In the genomic region with DNA sequence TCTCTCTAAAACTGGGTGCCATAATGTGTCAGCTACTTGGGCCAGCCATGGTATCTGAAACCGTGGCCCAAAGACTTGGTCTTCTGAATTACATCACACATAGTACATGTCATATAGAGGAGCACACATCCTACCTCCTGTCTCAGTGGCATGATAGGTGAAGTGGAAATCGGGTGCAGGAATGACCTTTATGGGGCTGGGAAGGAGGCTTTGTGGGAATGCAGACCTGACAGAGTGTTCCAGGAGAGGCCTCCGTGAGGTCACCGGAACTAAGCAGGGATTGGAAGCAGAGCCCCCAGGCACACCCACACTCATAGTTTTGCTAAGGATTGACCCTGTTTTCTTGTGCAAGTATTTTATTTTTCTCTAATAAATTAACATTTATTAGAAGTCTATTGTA, we compare ENCODE assay signal across 19 cellular contexts.
A peak's percentile ranks its signal among the peaks of the same experiment; 100 is the strongest.
DNase-seq lines count a peak whose midpoint lies in the region; ATAC-seq and TF ChIP-seq lines count a peak whose summit lies in the region.
"Had no signal": no experiment of that assay in that cellular context is flagged by ENCODE, and none has a peak within 500 bp of the region (broad histone marks: within the 10 kb centered on the region; RNA-seq: fewer than 3 reads in every experiment).

No MANE protein-coding gene starts in this region.

- H2BK120ac ChIP-seq in H9 (ENCODE audit: low read depth, low read length, poor library complexity, severe bottlenecking) = no peak overlapping the region

- POLR2A ChIA-PET in CD4-positive, alpha-beta memory T cell (lab: Charles Lee; ENCODE audit: partially characterized antibody) = no interaction called here

- H3K4me3 Mint-ChIP-seq in H9 (no peak overlapping the region), progenitor cell of endocrine pancreas (ENCODE audit: low read depth) (no peak overlapping the region)
- H3K4me3 Mint-ChIP-seq in CD4-positive, alpha-beta memory T cell = no peak overlapping the region
- H3K4me3 Mint-ChIP-seq: B cell; CD8-positive, alpha-beta memory T cell; IgD-negative memory B cell had no signal

- WGBS in H9 (ENCODE audit: extremely low coverage, insufficient read length, low lambda C conversion rate) = no CpG with 5 or more reads among the region's 4 CpGs

- H3K79me2 ChIP-seq in H9 (ENCODE audit: insufficient read depth, low read length) = no peaks in the 10 kb centered on the region

- H3K18ac ChIP-seq in H9 (ENCODE audit: insufficient read length, low read depth, low read length) = no peak overlapping the region

- H2AFZ ChIP-seq in H9 (ENCODE audit: low read length) = no peak overlapping the region

- no peak overlapping the region for H3K4me3 ChIP-seq in vagina
- H3K4me3 ChIP-seq in CD4-positive, alpha-beta memory T cell (ENCODE audit: low read length in 2 of 2) = no peak overlapping the region
- H3K4me3 ChIP-seq: BLaER1 treated with 17β-estradiol and CSF1 and Interleukin-3, amounts not matched to agents 10 nM and 100 nM; GM12878 had no signal

- H3K79me1 ChIP-seq in H9 (ENCODE audit: insufficient read depth, low read depth, low read length, poor library complexity, severe bottlenecking) = no peaks in the 10 kb centered on the region

- peaks cover 23 to 33% of the 10 kb centered on the region in 2 experiments for H3K4me1 Mint-ChIP-seq in H9
- H3K4me1 Mint-ChIP-seq in progenitor cell of endocrine pancreas (ENCODE audit: low read depth) = peaks cover 1% of the 10 kb centered on the region
- peaks cover 0 to 3% (median 0%) of the 10 kb centered on the region in 4 donors for H3K4me1 Mint-ChIP-seq in CD4-positive, alpha-beta memory T cell
- H3K4me1 Mint-ChIP-seq: B cell; CD8-positive, alpha-beta memory T cell; IgD-negative memory B cell had no signal

- H3K27me3 Mint-ChIP-seq in H9 (ENCODE audit: low read depth) (peaks cover 10% of the 10 kb centered on the region), progenitor cell of endocrine pancreas (peaks cover 47% of the 10 kb centered on the region)
- peaks cover 6 to 8% of the 10 kb centered on the region in 2 donors for H3K27me3 Mint-ChIP-seq in CD4-positive, alpha-beta memory T cell

- H2BK12ac ChIP-seq in H9 (ENCODE audit: insufficient read length, low read depth, low read length) = no peak overlapping the region

- no peak overlapping the region for H4K5ac ChIP-seq in H9 (ENCODE audit: insufficient read length, low read depth, low read length)

- no peaks in the 10 kb centered on the region for H3K36me3 ChIP-seq in vagina
- H3K36me3 ChIP-seq in CD4-positive, alpha-beta memory T cell (ENCODE audit: insufficient read depth, low read length) = no peaks in the 10 kb centered on the region
- H3K36me3 ChIP-seq: BLaER1 treated with 17β-estradiol and CSF1 and Interleukin-3, amounts not matched to agents 10 nM and 100 nM had no signal

- H3K4me1 ChIP-seq in H9 (ENCODE audit: insufficient read depth, low read length) (no peaks in the 10 kb centered on the region), vagina (peaks cover 11% of the 10 kb centered on the region)
- H3K4me1 ChIP-seq in CD4-positive, alpha-beta memory T cell (ENCODE audit: insufficient read depth, low read length) = no peaks in the 10 kb centered on the region
- H3K4me1 ChIP-seq: BLaER1 treated with 17β-estradiol and CSF1 and Interleukin-3, amounts not matched to agents 10 nM and 100 nM had no signal

- intact Hi-C loops in vagina (cut with DNase I) = no loop called here
- intact Hi-C loops in CD4-positive, alpha-beta memory T cell (cut with micrococcal nuclease) = no loop called here

- DNase-seq in H9 (peak; percentile 15), ecto neural progenitor cell (ENCODE audit: low spot score) (peak; percentile 20), progenitor cell of endocrine pancreas (ENCODE audit: low spot score, unreplicated experiment) (peak; percentile 3), vagina (ENCODE audit: extremely low spot score in 2 of 2) (peak; percentile 52 to 60)
- no peak for DNase-seq in CD4-positive, alpha-beta memory T cell
- DNase-seq: CD8-positive, alpha-beta memory T cell; COR-L47; DMS 273 treated with DMSO at 0.1 percent for 48 hours; DMS53; DND-41; EL; GOT3; H7 had no signal

- CTCF ChIA-PET in CD4-positive, alpha-beta memory T cell (lab: Charles Lee; ENCODE audit: partially characterized antibody) = no interaction called here

- H3K56ac ChIP-seq in H9 (ENCODE audit: insufficient read length, low read depth, low read length) = no peak overlapping the region

- no peak overlapping the region for H4K8ac ChIP-seq in H9 (replicated peaks; ENCODE audit: insufficient read length, low read depth, low read length)

- H3K9me3 Mint-ChIP-seq in H9 = no peaks in the 10 kb centered on the region; a peak in 1 of 5 replicates
- H3K9me3 Mint-ChIP-seq in progenitor cell of endocrine pancreas (ENCODE audit: low read depth) = no peaks in the 10 kb centered on the region
- peaks cover 0 to 2% (median 0%) of the 10 kb centered on the region in 8 donors for H3K9me3 Mint-ChIP-seq in CD4-positive, alpha-beta memory T cell
- H3K9me3 Mint-ChIP-seq: CD8-positive, alpha-beta memory T cell; IgD-negative memory B cell had no signal

- H3K36me3 Mint-ChIP-seq in H9 (ENCODE audit: insufficient read depth in 1 of 3, low read depth in 3 of 3) (no peaks in the 10 kb centered on the region), progenitor cell of endocrine pancreas (ENCODE audit: insufficient read depth) (no peaks in the 10 kb centered on the region)
- H3K36me3 Mint-ChIP-seq in CD4-positive, alpha-beta memory T cell = no peaks in the 10 kb centered on the region
- H3K36me3 Mint-ChIP-seq: CD8-positive, alpha-beta memory T cell; IgD-negative memory B cell had no signal

- H3K4ac ChIP-seq in H9 (ENCODE audit: low read depth, low read length) = no peak overlapping the region

- H3K14ac ChIP-seq in H9 (ENCODE audit: insufficient read depth, low read length) = no peak overlapping the region

- no peak overlapping the region for H3K23ac ChIP-seq in H9 (ENCODE audit: insufficient read length, low read depth, low read length)

- no peak overlapping the region for H2BK5ac ChIP-seq in H9 (ENCODE audit: insufficient read length, low read length)

- H3K23me2 ChIP-seq in H9 (ENCODE audit: insufficient read length, low read depth, low read length, poor library complexity, severe bottlenecking) = no peaks in the 10 kb centered on the region

- no peak overlapping the region for H3K4me2 ChIP-seq in H9 (ENCODE audit: insufficient read depth, insufficient read length, low read length)
- H3K4me2 ChIP-seq: BLaER1 treated with 17β-estradiol and CSF1 and Interleukin-3, amounts not matched to agents 10 nM and 100 nM had no signal

- ATAC-seq in GM19452 (IDR thresholded peaks at IDR 0.05; ENCODE audit: unreplicated experiment) = no peak
- ATAC-seq: GM12878, HepG2 had no signal

- H3T11ph ChIP-seq in H9 (ENCODE audit: low read length) = no peak overlapping the region

- no peak overlapping the region for H2BK15ac ChIP-seq in H9 (ENCODE audit: low read depth, low read length)

- no peak overlapping the region for H2AK5ac ChIP-seq in H9 (ENCODE audit: insufficient read length, low read length)

- H3K9me3 ChIP-seq in H9 (ENCODE audit: control insufficient read depth, low read depth, low read length) (no peaks in the 10 kb centered on the region), vagina (no peaks in the 10 kb centered on the region)
- no peaks in the 10 kb centered on the region for H3K9me3 ChIP-seq in CD4-positive, alpha-beta memory T cell (ENCODE audit: control insufficient read depth in 1 of 2, low read length in 2 of 2)
- H3K9me3 ChIP-seq: BLaER1 treated with 17β-estradiol and CSF1 and Interleukin-3, amounts not matched to agents 10 nM and 100 nM had no signal

- H4K91ac ChIP-seq in H9 (ENCODE audit: insufficient read length, low read depth, low read length) = no peak overlapping the region

- H3K27ac ChIP-seq in H9 (ENCODE audit: insufficient read length, low read depth, low read length) = no peak overlapping the region
- H3K27ac ChIP-seq in vagina = no peak overlapping the region
- H3K27ac ChIP-seq in CD4-positive, alpha-beta memory T cell (ENCODE audit: low read depth, low read length) = no peak overlapping the region
- H3K27ac ChIP-seq: BLaER1 treated with 17β-estradiol and CSF1 and Interleukin-3, amounts not matched to agents 10 nM and 100 nM had no signal

- H3K27ac Mint-ChIP-seq in H9 = no peak overlapping the region; a peak in 1 of 7 replicates
- H3K27ac Mint-ChIP-seq in progenitor cell of endocrine pancreas = no peak overlapping the region
- H3K27ac Mint-ChIP-seq in CD4-positive, alpha-beta memory T cell = no peak overlapping the region
- H3K27ac Mint-ChIP-seq: B cell; CD8-positive, alpha-beta memory T cell; IgD-negative memory B cell had no signal

- no peaks in the 10 kb centered on the region for H4K20me1 ChIP-seq in H9 (ENCODE audit: control insufficient read depth, insufficient read depth, insufficient read length)
- H4K20me1 ChIP-seq: BLaER1 treated with 17β-estradiol and CSF1 and Interleukin-3, amounts not matched to agents 10 nM and 100 nM had no signal

- no peak overlapping the region for H3K9ac ChIP-seq in H9 (ENCODE audit: extremely low read depth, insufficient read length, low read length)
- H3K9ac ChIP-seq: BLaER1 treated with 17β-estradiol and CSF1 and Interleukin-3, amounts not matched to agents 10 nM and 100 nM had no signal

- no peak overlapping the region for H2BK20ac ChIP-seq in H9 (ENCODE audit: low read depth, low read length, poor library complexity, severe bottlenecking)

- H3K27me3 ChIP-seq in H9 (ENCODE audit: insufficient read depth, low read length) = no peaks in the 10 kb centered on the region
- no peaks in the 10 kb centered on the region for H3K27me3 ChIP-seq in vagina
- no peaks in the 10 kb centered on the region for H3K27me3 ChIP-seq in CD4-positive, alpha-beta memory T cell (ENCODE audit: insufficient read depth, low read length)
- H3K27me3 ChIP-seq: BLaER1 treated with 17β-estradiol and CSF1 and Interleukin-3, amounts not matched to agents 10 nM and 100 nM had no signal

- no peak for TF ChIP-seq POLR2A in vagina (IDR thresholded peaks at IDR 0.05)

- TF ChIP-seq CTCF in H9 (conservative IDR thresholded peaks at IDR 0.05) (no peak), progenitor cell of endocrine pancreas (IDR thresholded peaks at IDR 0.05; ENCODE audit: unreplicated experiment) (no peak), vagina (IDR thresholded peaks at IDR 0.05) (no peak)

Comparison
In these comparisons a context has a peak if more than half of its experiments do, and no peak if none do; other contexts are left out.
1. DNase-seq: peak in H9 (single experiment), ecto neural progenitor cell (single experiment), progenitor cell of endocrine pancreas (single experiment) and vagina (2 of 2); none in CD4-positive, alpha-beta memory T cell (0 of 5).